In the genomic region with DNA sequence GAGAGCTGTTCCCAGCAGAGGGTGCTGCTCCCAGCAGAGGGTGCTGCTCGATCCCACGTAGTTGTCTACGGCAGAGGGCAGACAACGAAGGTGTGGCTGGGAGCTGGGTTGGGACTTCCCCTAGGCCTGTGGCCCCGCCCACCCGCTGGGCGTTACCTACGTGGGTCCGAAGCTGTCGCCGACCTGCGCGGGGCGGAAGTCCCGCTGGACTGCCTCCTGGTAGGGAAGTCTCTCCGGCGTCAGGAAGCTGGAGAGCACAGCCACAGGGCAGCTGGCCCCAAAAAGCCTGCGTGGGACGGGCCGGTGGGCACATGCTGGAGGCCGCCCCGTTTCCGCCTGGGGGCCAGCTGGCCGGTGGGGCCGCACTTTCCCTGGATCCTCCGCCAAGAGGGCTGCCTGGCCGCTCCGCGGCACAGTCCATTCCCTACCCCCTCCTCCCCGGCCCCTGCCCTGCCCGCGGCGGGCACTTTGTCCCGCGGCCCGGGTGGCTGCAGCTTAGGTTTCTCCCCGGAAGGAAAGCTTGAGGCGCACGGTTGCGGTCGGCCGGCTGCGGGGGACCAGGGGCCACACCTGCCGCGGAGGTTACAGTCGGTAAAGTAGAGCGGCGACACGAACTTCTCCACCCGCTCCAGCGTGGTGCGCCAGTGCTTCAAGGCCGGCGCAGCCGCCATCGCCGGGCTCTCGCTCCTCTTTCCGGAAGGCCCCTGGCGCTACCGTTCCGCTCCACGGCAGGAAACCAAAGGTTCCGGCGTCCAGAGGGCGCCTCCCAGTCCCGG, we compare ENCODE assay signal across 1 cellular context.
TF ChIP-seq lines count a peak whose summit lies in the region.

A gene (minus strand): TSS at position 695 of the 776 bp plus-strand sequence. CDS start 24 bp downstream, at position 671.

TF ChIP-seq in H1, 55 proteins besides CTCF, POLR2A, EP300 and RAD21:
- TF ChIP-seq TCF12 (IDR thresholded peaks at IDR 0.05; ENCODE audit: low read depth, low read length) (peak; percentile 61), HDAC6 (IDR thresholded peaks at IDR 0.05; ENCODE audit: low read depth, low read length) (no peak), SIN3A (conservative IDR thresholded peaks at IDR 0.05 in 1 of 2, IDR thresholded peaks at IDR 0.05 in 1 of 2; ENCODE audit: low read depth in 1 of 2, low read length in 2 of 2) (peak; percentile 87 to 97), TAF7 (optimal IDR thresholded peaks at IDR 0.05; ENCODE audit: borderline replicate concordance, low read depth, low read length) (peak; percentile 88), SP4 (IDR thresholded peaks at IDR 0.05; ENCODE audit: low read length) (peak; percentile 86), TBP (IDR thresholded peaks at IDR 0.05; ENCODE audit: low read depth, low read length) (peak; percentile 89), SIX5 (IDR thresholded peaks at IDR 0.05; ENCODE audit: low read depth, low read length) (peak; percentile 23; the same call in 1 of the 2 replicates), KDM4A (IDR thresholded peaks at IDR 0.05; ENCODE audit: low read depth, low read length, severe bottlenecking) (peak; percentile 67), BACH1 (IDR thresholded peaks at IDR 0.05; ENCODE audit: low read length) (peak; percentile 93), TAF1 (IDR thresholded peaks at IDR 0.05; ENCODE audit: low read depth, low read length) (peak; percentile 94), SUZ12 (IDR thresholded peaks at IDR 0.05; ENCODE audit: low read length) (no peak), YY1 (IDR thresholded peaks at IDR 0.05; ENCODE audit: low read depth, low read length) (peak; percentile 95), KDM5A (IDR thresholded peaks at IDR 0.05; ENCODE audit: low read length) (peak; percentile 87), NRF1 (IDR thresholded peaks at IDR 0.05; ENCODE audit: low read depth, low read length) (0 out of 2 replicates have a peak, but pooled peaks have one; percentile 5), CHD1 (IDR thresholded peaks at IDR 0.05; ENCODE audit: low read depth, low read length) (no peak), CEBPB (IDR thresholded peaks at IDR 0.05; ENCODE audit: low read depth, low read length) (no peak; the same call in 1 of the 2 replicates), HDAC2 (IDR thresholded peaks at IDR 0.05; ENCODE audit: borderline replicate concordance in 1 of 2, low read depth in 2 of 2, low read length in 2 of 2) (peak; percentile 66 to 86; a peak in 2 of 4 replicates), PHF8 (conservative IDR thresholded peaks at IDR 0.05; ENCODE audit: low read depth, low read length) (peak; percentile 93), CREB1 (IDR thresholded peaks at IDR 0.05) (peak; percentile 80), SRF (IDR thresholded peaks at IDR 0.05; ENCODE audit: low read depth, low read length) (peak; percentile 51; the same call in 1 of the 2 replicates), GABPA (IDR thresholded peaks at IDR 0.05; ENCODE audit: borderline replicate concordance, insufficient read depth, low read length) (peak; percentile 99), POLR2AphosphoS5 (IDR thresholded peaks at IDR 0.05; ENCODE audit: low read depth, low read length) (peak; percentile 74), JUND (IDR thresholded peaks at IDR 0.05; ENCODE audit: low read length) (0 out of 2 replicates have a peak, but pooled peaks have one; percentile 24), CHD2 (IDR thresholded peaks at IDR 0.05; ENCODE audit: low read length) (peak; percentile 55; the same call in 1 of the 2 replicates), SP1 (IDR thresholded peaks at IDR 0.05; ENCODE audit: low read depth, low read length) (0 out of 2 replicates have a peak, but pooled peaks have one; percentile 19), RBBP5 (IDR thresholded peaks at IDR 0.05; ENCODE audit: borderline replicate concordance, low read depth, low read length) (no peak), ASH2L (IDR thresholded peaks at IDR 0.05; ENCODE audit: low read length) (peak; percentile 94), CTBP2 (IDR thresholded peaks at IDR 0.05; ENCODE audit: borderline replicate concordance, insufficient read depth, insufficient read length, low read length) (no peak), BRCA1 (IDR thresholded peaks at IDR 0.05; ENCODE audit: low read depth, low read length) (peak; percentile 36; the same call in 1 of the 2 replicates), CBX8 (IDR thresholded peaks at IDR 0.05; ENCODE audit: borderline replicate concordance, low read depth, low read length) (no peak)
- TF ChIP-seq, protein P1, sequence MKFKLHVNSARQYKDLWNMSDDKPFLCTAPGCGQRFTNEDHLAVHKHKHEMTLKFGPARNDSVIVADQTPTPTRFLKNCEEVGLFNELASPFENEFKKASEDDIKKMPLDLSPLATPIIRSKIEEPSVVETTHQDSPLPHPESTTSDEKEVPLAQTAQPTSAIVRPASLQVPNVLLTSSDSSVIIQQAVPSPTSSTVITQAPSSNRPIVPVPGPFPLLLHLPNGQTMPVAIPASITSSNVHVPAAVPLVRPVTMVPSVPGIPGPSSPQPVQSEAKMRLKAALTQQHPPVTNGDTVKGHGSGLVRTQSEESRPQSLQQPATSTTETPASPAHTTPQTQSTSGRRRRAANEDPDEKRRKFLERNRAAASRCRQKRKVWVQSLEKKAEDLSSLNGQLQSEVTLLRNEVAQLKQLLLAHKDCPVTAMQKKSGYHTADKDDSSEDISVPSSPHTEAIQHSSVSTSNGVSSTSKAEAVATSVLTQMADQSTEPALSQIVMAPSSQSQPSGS (IDR thresholded peaks at IDR 0.05; ENCODE audit: low read length), result peak; percentile 57; the same call in 1 of the 2 replicates
- TF ChIP-seq, protein P2, sequence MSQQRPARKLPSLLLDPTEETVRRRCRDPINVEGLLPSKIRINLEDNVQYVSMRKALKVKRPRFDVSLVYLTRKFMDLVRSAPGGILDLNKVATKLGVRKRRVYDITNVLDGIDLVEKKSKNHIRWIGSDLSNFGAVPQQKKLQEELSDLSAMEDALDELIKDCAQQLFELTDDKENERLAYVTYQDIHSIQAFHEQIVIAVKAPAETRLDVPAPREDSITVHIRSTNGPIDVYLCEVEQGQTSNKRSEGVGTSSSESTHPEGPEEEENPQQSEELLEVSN (IDR thresholded peaks at IDR 0.05), result peak; percentile 45; the same call in 1 of the 2 replicates
- TF ChIP-seq, protein P3, sequence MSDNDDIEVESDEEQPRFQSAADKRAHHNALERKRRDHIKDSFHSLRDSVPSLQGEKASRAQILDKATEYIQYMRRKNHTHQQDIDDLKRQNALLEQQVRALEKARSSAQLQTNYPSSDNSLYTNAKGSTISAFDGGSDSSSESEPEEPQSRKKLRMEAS (IDR thresholded peaks at IDR 0.05), result peak; percentile 21; the same call in 1 of the 2 replicates
